ENCODE assay signal across 1 cellular context in the genomic region with DNA sequence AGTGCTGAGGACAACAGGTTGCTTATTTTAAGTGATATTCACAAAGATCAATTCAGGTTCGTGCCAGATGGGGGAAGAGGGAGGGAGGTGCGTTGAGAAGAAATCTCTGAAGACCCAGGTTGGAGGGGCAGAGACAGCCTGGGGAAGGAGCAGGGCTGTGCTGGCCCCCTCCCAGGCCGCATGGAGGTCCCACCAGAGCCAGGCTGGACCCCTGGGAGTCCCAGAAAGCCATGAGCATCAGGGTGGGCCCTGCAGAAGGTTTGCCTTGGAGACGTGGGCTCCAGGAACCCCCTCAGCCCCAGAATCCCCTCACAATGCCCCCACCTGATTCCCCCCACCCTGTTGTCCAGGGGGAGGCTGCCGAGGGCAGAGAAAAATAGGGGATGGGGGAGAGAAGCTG.
TF ChIP-seq lines count a peak whose summit lies in the region.

No MANE protein-coding gene starts in this region.

TF ChIP-seq in H1, 55 proteins besides CTCF, POLR2A, EP300 and RAD21:
- TF ChIP-seq GTF2F1 (IDR thresholded peaks at IDR 0.05; ENCODE audit: borderline replicate concordance, low read depth, low read length) (no peak), CBX5 (IDR thresholded peaks at IDR 0.05; ENCODE audit: low read depth, low read length) (no peak), CHD2 (IDR thresholded peaks at IDR 0.05; ENCODE audit: low read length) (no peak), TAF7 (optimal IDR thresholded peaks at IDR 0.05; ENCODE audit: borderline replicate concordance, low read depth, low read length) (no peak), KDM5A (IDR thresholded peaks at IDR 0.05; ENCODE audit: low read length) (no peak), GABPA (IDR thresholded peaks at IDR 0.05; ENCODE audit: borderline replicate concordance, insufficient read depth, low read length) (no peak), TBP (IDR thresholded peaks at IDR 0.05; ENCODE audit: low read depth, low read length) (no peak), KDM1A (IDR thresholded peaks at IDR 0.05; ENCODE audit: borderline replicate concordance, low read length) (no peak), JUND (IDR thresholded peaks at IDR 0.05; ENCODE audit: low read length) (no peak), YY1 (IDR thresholded peaks at IDR 0.05; ENCODE audit: low read depth, low read length) (no peak), RNF2 (IDR thresholded peaks at IDR 0.05; ENCODE audit: borderline replicate concordance, low read depth, low read length, missing control alignments, poor library complexity, severe bottlenecking) (no peak), CEBPB (IDR thresholded peaks at IDR 0.05; ENCODE audit: low read depth, low read length) (no peak), KDM4A (IDR thresholded peaks at IDR 0.05; ENCODE audit: low read depth, low read length, severe bottlenecking) (no peak), TAF1 (IDR thresholded peaks at IDR 0.05; ENCODE audit: low read depth, low read length) (no peak), CBX8 (IDR thresholded peaks at IDR 0.05; ENCODE audit: borderline replicate concordance, low read depth, low read length) (no peak), ZNF274 (IDR thresholded peaks at IDR 0.05; ENCODE audit: borderline replicate concordance, extremely low read depth, low read length) (no peak), HDAC2 (IDR thresholded peaks at IDR 0.05; ENCODE audit: borderline replicate concordance in 1 of 2, low read depth in 2 of 2, low read length in 2 of 2) (no peak)
- TF ChIP-seq, protein P1, sequence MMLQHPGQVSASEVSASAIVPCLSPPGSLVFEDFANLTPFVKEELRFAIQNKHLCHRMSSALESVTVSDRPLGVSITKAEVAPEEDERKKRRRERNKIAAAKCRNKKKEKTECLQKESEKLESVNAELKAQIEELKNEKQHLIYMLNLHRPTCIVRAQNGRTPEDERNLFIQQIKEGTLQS (IDR thresholded peaks at IDR 0.05; ENCODE audit: insufficient read depth, low read depth, low read length), result no peak
- TF ChIP-seq, protein P2, sequence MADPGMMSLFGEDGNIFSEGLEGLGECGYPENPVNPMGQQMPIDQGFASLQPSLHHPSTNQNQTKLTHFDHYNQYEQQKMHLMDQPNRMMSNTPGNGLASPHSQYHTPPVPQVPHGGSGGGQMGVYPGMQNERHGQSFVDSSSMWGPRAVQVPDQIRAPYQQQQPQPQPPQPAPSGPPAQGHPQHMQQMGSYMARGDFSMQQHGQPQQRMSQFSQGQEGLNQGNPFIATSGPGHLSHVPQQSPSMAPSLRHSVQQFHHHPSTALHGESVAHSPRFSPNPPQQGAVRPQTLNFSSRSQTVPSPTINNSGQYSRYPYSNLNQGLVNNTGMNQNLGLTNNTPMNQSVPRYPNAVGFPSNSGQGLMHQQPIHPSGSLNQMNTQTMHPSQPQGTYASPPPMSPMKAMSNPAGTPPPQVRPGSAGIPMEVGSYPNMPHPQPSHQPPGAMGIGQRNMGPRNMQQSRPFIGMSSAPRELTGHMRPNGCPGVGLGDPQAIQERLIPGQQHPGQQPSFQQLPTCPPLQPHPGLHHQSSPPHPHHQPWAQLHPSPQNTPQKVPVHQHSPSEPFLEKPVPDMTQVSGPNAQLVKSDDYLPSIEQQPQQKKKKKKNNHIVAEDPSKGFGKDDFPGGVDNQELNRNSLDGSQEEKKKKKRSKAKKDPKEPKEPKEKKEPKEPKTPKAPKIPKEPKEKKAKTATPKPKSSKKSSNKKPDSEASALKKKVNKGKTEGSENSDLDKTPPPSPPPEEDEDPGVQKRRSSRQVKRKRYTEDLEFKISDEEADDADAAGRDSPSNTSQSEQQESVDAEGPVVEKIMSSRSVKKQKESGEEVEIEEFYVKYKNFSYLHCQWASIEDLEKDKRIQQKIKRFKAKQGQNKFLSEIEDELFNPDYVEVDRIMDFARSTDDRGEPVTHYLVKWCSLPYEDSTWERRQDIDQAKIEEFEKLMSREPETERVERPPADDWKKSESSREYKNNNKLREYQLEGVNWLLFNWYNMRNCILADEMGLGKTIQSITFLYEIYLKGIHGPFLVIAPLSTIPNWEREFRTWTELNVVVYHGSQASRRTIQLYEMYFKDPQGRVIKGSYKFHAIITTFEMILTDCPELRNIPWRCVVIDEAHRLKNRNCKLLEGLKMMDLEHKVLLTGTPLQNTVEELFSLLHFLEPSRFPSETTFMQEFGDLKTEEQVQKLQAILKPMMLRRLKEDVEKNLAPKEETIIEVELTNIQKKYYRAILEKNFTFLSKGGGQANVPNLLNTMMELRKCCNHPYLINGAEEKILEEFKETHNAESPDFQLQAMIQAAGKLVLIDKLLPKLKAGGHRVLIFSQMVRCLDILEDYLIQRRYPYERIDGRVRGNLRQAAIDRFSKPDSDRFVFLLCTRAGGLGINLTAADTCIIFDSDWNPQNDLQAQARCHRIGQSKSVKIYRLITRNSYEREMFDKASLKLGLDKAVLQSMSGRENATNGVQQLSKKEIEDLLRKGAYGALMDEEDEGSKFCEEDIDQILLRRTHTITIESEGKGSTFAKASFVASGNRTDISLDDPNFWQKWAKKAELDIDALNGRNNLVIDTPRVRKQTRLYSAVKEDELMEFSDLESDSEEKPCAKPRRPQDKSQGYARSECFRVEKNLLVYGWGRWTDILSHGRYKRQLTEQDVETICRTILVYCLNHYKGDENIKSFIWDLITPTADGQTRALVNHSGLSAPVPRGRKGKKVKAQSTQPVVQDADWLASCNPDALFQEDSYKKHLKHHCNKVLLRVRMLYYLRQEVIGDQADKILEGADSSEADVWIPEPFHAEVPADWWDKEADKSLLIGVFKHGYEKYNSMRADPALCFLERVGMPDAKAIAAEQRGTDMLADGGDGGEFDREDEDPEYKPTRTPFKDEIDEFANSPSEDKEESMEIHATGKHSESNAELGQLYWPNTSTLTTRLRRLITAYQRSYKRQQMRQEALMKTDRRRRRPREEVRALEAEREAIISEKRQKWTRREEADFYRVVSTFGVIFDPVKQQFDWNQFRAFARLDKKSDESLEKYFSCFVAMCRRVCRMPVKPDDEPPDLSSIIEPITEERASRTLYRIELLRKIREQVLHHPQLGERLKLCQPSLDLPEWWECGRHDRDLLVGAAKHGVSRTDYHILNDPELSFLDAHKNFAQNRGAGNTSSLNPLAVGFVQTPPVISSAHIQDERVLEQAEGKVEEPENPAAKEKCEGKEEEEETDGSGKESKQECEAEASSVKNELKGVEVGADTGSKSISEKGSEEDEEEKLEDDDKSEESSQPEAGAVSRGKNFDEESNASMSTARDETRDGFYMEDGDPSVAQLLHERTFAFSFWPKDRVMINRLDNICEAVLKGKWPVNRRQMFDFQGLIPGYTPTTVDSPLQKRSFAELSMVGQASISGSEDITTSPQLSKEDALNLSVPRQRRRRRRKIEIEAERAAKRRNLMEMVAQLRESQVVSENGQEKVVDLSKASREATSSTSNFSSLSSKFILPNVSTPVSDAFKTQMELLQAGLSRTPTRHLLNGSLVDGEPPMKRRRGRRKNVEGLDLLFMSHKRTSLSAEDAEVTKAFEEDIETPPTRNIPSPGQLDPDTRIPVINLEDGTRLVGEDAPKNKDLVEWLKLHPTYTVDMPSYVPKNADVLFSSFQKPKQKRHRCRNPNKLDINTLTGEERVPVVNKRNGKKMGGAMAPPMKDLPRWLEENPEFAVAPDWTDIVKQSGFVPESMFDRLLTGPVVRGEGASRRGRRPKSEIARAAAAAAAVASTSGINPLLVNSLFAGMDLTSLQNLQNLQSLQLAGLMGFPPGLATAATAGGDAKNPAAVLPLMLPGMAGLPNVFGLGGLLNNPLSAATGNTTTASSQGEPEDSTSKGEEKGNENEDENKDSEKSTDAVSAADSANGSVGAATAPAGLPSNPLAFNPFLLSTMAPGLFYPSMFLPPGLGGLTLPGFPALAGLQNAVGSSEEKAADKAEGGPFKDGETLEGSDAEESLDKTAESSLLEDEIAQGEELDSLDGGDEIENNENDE (IDR thresholded peaks at IDR 0.05; ENCODE audit: insufficient replicate concordance, low read length), result no peak
- TF ChIP-seq, protein P3, sequence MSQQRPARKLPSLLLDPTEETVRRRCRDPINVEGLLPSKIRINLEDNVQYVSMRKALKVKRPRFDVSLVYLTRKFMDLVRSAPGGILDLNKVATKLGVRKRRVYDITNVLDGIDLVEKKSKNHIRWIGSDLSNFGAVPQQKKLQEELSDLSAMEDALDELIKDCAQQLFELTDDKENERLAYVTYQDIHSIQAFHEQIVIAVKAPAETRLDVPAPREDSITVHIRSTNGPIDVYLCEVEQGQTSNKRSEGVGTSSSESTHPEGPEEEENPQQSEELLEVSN (IDR thresholded peaks at IDR 0.05), result no peak
